Comparison of ENCODE assay signal across 16 cellular contexts in the genomic region with DNA sequence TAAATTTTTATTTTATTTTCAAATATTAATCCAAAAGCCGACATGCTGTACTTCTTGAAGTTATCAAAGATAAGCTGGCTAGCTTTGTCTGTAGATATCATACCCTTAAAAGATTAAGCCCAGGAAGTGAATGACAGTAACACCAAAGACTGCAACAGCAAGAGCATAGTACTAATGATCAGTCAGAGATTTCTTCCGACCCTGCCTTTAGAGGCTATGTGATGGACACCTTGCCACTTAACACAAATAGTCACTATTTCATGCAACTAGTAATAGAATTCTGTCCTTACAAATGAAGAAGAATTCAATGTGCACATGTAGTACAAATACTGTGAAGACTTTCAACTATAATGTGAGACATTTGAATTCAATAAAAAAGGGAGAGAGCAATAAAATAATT. TPM values are rescaled to one million over a fixed set of nuclear protein-coding genes. Genes with fewer than 3 reads are reported as not detected.
DNase-seq lines count a peak whose midpoint lies in the region; ATAC-seq and TF ChIP-seq lines count a peak whose summit lies in the region.
"Had no signal": no experiment of that assay in that cellular context is flagged by ENCODE, and none has a peak within 500 bp of the region (broad histone marks: within the 10 kb centered on the region; RNA-seq: fewer than 3 reads in every experiment).

No MANE protein-coding gene starts in this region.

- H3K79me2 ChIP-seq in Loucy (ENCODE audit: insufficient read depth, low read length) (peaks cover 62% of the 10 kb centered on the region), smooth muscle cell (ENCODE audit: low read depth) (no peaks in the 10 kb centered on the region)

- peaks cover 80% of the 10 kb centered on the region for H3K4me1 ChIP-seq in Loucy (ENCODE audit: insufficient read depth, low read length, poor library complexity, severe bottlenecking)
- peaks cover 26% of the 10 kb centered on the region for H3K4me1 ChIP-seq in smooth muscle cell (ENCODE audit: low read depth)
- H3K4me1 ChIP-seq in foreskin keratinocyte: peaks cover 7% of the 10 kb centered on the region

- H3K4me2 ChIP-seq in Loucy (ENCODE audit: low read depth, low read length, poor library complexity, severe bottlenecking): peak overlapping the region; percentile 86
- peak overlapping the region; percentile 71 for H3K4me2 ChIP-seq in smooth muscle cell

- H3K9ac ChIP-seq in Loucy (ENCODE audit: low read depth, low read length, poor library complexity, severe bottlenecking) (no peak overlapping the region), smooth muscle cell (ENCODE audit: low read depth) (no peak overlapping the region)

- TF ChIP-seq CTCF in Loucy (conservative IDR thresholded peaks at IDR 0.05; ENCODE audit: low read length): no peak
- no peak for TF ChIP-seq CTCF in smooth muscle cell (IDR thresholded peaks at IDR 0.05; ENCODE audit: borderline replicate concordance, insufficient read depth, poor library complexity, severe bottlenecking)
- no peak for TF ChIP-seq CTCF in foreskin keratinocyte (conservative IDR thresholded peaks at IDR 0.05)
- TF ChIP-seq CTCF in RWPE1 (conservative IDR thresholded peaks at IDR 0.05; ENCODE audit: low read depth): no peak

- H3F3A ChIP-seq in Loucy (ENCODE audit: low read depth) (peaks cover 11% of the 10 kb centered on the region), smooth muscle cell (ENCODE audit: low read depth) (peaks cover 5% of the 10 kb centered on the region)

- H2AFZ ChIP-seq in Loucy (ENCODE audit: low read length) (no peak overlapping the region), smooth muscle cell (ENCODE audit: low read depth) (no peak overlapping the region)

- H3K36me3 ChIP-seq in Loucy (ENCODE audit: insufficient read depth, low read length) (no peaks in the 10 kb centered on the region), smooth muscle cell (ENCODE audit: low read depth) (no peaks in the 10 kb centered on the region)
- H3K36me3 ChIP-seq: heart right ventricle had no signal

- H3K27me3 ChIP-seq in Loucy (ENCODE audit: insufficient read depth, low read length, poor library complexity, severe bottlenecking) (no peaks in the 10 kb centered on the region), smooth muscle cell (ENCODE audit: low read depth) (no peaks in the 10 kb centered on the region), foreskin keratinocyte (no peaks in the 10 kb centered on the region)
- H3K27me3 ChIP-seq: heart right ventricle had no signal

- no peaks in the 10 kb centered on the region for H3K9me2 ChIP-seq in Loucy (replicated peaks; ENCODE audit: low read depth, low read length)

- peaks cover 76% of the 10 kb centered on the region for H3K4me1 Mint-ChIP-seq in T-helper 2 cell treated with Interferon-gamma antibody and Interleukin-4, amounts not matched to agents 5 μg/mL and 100 μg/mL, for 36 hours (ENCODE audit: low read depth)
- peaks cover 83% of the 10 kb centered on the region for H3K4me1 Mint-ChIP-seq in central memory CD8-positive, alpha-beta T cell

- no peak for DNase-seq in T-helper 2 cell treated with Interferon-gamma antibody and Interleukin-4, amounts not matched to agents 5 μg/mL and 100 μg/mL, for 36 hours (ENCODE audit: low spot score)
- DNase-seq in T-helper 2 cell (no peak), smooth muscle cell (lab: John Stamatoyannopoulos, UW; ENCODE audit: unreplicated experiment) (no peak), NCI-H510A (lab: John Stamatoyannopoulos, UW) (no peak), foreskin keratinocyte (no peak), RWPE1 (ENCODE audit: low spot score) (no peak)
- no peak for DNase-seq in central memory CD8-positive, alpha-beta T cell (ENCODE audit: low spot score in 2 of 2)
- DNase-seq: 8988T, COR-L47, H7, heart right ventricle, NCI-H1694 treated with DMSO at 0.1 percent for 48 hours, NCI-H446 treated with DMSO at 0.1 percent for 48 hours, retina had no signal

- H3K36me3 Mint-ChIP-seq in T-helper 2 cell treated with Interferon-gamma antibody and Interleukin-4, amounts not matched to agents 5 μg/mL and 100 μg/mL, for 36 hours (ENCODE audit: low read depth): peaks cover 40% of the 10 kb centered on the region
- peaks cover 22% of the 10 kb centered on the region for H3K36me3 Mint-ChIP-seq in central memory CD8-positive, alpha-beta T cell (ENCODE audit: insufficient read depth)

- H3K27ac Mint-ChIP-seq in T-helper 2 cell treated with Interferon-gamma antibody and Interleukin-4, amounts not matched to agents 5 μg/mL and 100 μg/mL, for 36 hours: peak overlapping the region; percentile 74
- H3K27ac Mint-ChIP-seq in central memory CD8-positive, alpha-beta T cell (ENCODE audit: low read depth): peak overlapping the region; percentile 77

- WGBS in smooth muscle cell (ENCODE audit: low lambda C conversion rate): 31% methylated on average over 2 of the region's 2 CpGs

- H3K27ac ChIP-seq in smooth muscle cell (ENCODE audit: low read depth) (peak overlapping the region; percentile 96), foreskin keratinocyte (no peak overlapping the region), RWPE1 (no peak overlapping the region)

- peak overlapping the region; percentile 74 for H3K4me3 Mint-ChIP-seq in T-helper 2 cell treated with Interferon-gamma antibody and Interleukin-4, amounts not matched to agents 5 μg/mL and 100 μg/mL, for 36 hours
- H3K4me3 Mint-ChIP-seq in central memory CD8-positive, alpha-beta T cell: peak overlapping the region; percentile 55

- H3K9me3 ChIP-seq in Loucy (ENCODE audit: insufficient read depth, low read depth, low read length) (no peaks in the 10 kb centered on the region), smooth muscle cell (replicated peaks; ENCODE audit: low read depth) (no peaks in the 10 kb centered on the region)
- H3K9me3 ChIP-seq: heart right ventricle had no signal

- ATAC-seq in central memory CD8-positive, alpha-beta T cell (replicated peaks; ENCODE audit: extremely low read depth, poor library complexity, severe bottlenecking): no peak
- no peak for ATAC-seq in foreskin keratinocyte
- ATAC-seq: activated CD4-positive, CD25-positive, alpha-beta regulatory T cell treated with anti-CD3 and anti-CD28 coated beads, Interleukin-2, amount 50 U/mL, for 24 hours; heart right ventricle had no signal

- H4K20me1 ChIP-seq in Loucy (ENCODE audit: insufficient read depth, low read length, poor library complexity, severe bottlenecking): no peaks in the 10 kb centered on the region
- H4K20me1 ChIP-seq in smooth muscle cell (ENCODE audit: low read depth): no peaks in the 10 kb centered on the region

- H3K9me3 Mint-ChIP-seq in T-helper 2 cell treated with Interferon-gamma antibody and Interleukin-4, amounts not matched to agents 5 μg/mL and 100 μg/mL, for 36 hours: no peaks in the 10 kb centered on the region
- H3K9me3 Mint-ChIP-seq in central memory CD8-positive, alpha-beta T cell: no peaks in the 10 kb centered on the region

- CTCF ChIA-PET in RWPE1 (lab: Yijun Ruan, JAX): no interaction called here

- POLR2A ChIA-PET in RWPE1 (lab: Yijun Ruan, JAX; ENCODE audit: low non-redundant PET): interaction anchor here (0.7 kb wide), 1 partner anchor 21 kb away, joined by 3 read pairs; no protein-coding TSS in a partner anchor

- no peaks in the 10 kb centered on the region for H3K27me3 Mint-ChIP-seq in T-helper 2 cell treated with Interferon-gamma antibody and Interleukin-4, amounts not matched to agents 5 μg/mL and 100 μg/mL, for 36 hours (ENCODE audit: low read depth)
- H3K27me3 Mint-ChIP-seq in central memory CD8-positive, alpha-beta T cell: no peaks in the 10 kb centered on the region

- H3K4me3 ChIP-seq in Loucy (ENCODE audit: low read length, poor library complexity, severe bottlenecking) (no peak overlapping the region), smooth muscle cell (no peak overlapping the region)
- H3K4me3 ChIP-seq: heart right ventricle had no signal

RNA-seq across cellular contexts. Expression of a gene that starts 9.2 kb away (rescaled TPM):
- total RNA-seq in smooth muscle cell: 126 and 128 TPM in 2 replicates
- 19.5 and 22.0 TPM in 2 replicates for polyA plus RNA-seq in smooth muscle cell
- 66.8 and 72.7 TPM in 2 replicates for total RNA-seq in foreskin keratinocyte
- polyA plus RNA-seq in foreskin keratinocyte: 14.1 and 16.8 TPM in 2 replicates
